29 cellular contexts compared by ENCODE assay signal in genomic region chr3:187629711-187630110, GRCh38. TPM values are rescaled to one million over a fixed set of nuclear protein-coding genes. Genes with fewer than 3 reads are reported as not detected.
DNase-seq lines count a peak whose midpoint lies in the region; ATAC-seq and TF ChIP-seq lines count a peak whose summit lies in the region.
"Had no signal": no experiment of that assay in that cellular context is flagged by ENCODE, and none has a peak within 500 bp of the region (broad histone marks: within the 10 kb centered on the region; RNA-seq: fewer than 3 reads in every experiment).

No MANE protein-coding gene starts in this region.

- H3K4me3 ChIP-seq in choroid plexus epithelial cell (ENCODE audit: low read depth, low read length) (no peak overlapping the region), mucosa of descending colon (no peak overlapping the region), lower lobe of right lung (no peak overlapping the region)
- H3K4me3 ChIP-seq: adrenal gland, heart right ventricle, Peyer's patch, SJSA1, thyroid gland had no signal

- no peaks in the 10 kb centered on the region for H3K4me1 Mint-ChIP-seq in activated CD4-positive, alpha-beta T cell treated with anti-CD3 and anti-CD28 coated beads, Interleukin-2, amount 10 ng/mL, durations not matched to agents 7 days and 5 days
- H3K4me1 Mint-ChIP-seq: CD8-positive, alpha-beta memory T cell; naive B cell; stimulated activated naive CD8-positive, alpha-beta T cell treated with anti-CD3 and anti-CD28 coated beads, Interleukin-15, amount 100 ng/mL, for 72 hours had no signal

- no peaks in the 10 kb centered on the region for H3K9me3 Mint-ChIP-seq in activated CD4-positive, alpha-beta T cell treated with anti-CD3 and anti-CD28 coated beads, Interleukin-2, amount 10 ng/mL, durations not matched to agents 7 days and 5 days

- no peaks in the 10 kb centered on the region for H3K36me3 Mint-ChIP-seq in activated CD4-positive, alpha-beta T cell treated with anti-CD3 and anti-CD28 coated beads, Interleukin-2, amount 10 ng/mL, durations not matched to agents 7 days and 5 days (ENCODE audit: low read depth)
- H3K36me3 Mint-ChIP-seq: CD8-positive, alpha-beta memory T cell had no signal

- ATAC-seq in mucosa of descending colon (peak; percentile 16), lower lobe of right lung (no peak)
- ATAC-seq: heart right ventricle; left cardiac atrium; stimulated activated naive CD8-positive, alpha-beta T cell treated with anti-CD3 and anti-CD28 coated beads, Interleukin-15, amount 100 ng/mL, for 72 hours had no signal

- CTCF ChIA-PET in activated CD4-positive, alpha-beta T cell treated with anti-CD3 and anti-CD28 coated beads, Interleukin-2, amount 10 ng/mL, durations not matched to agents 7 days and 5 days (lab: Charles Lee) = no interaction called here

- H3K27ac Mint-ChIP-seq in activated CD4-positive, alpha-beta T cell treated with anti-CD3 and anti-CD28 coated beads, Interleukin-2, amount 10 ng/mL, durations not matched to agents 7 days and 5 days = no peak overlapping the region
- H3K27ac Mint-ChIP-seq: CD8-positive, alpha-beta memory T cell; endodermal cell; naive B cell; stimulated activated naive CD8-positive, alpha-beta T cell treated with anti-CD3 and anti-CD28 coated beads, Interleukin-15, amount 100 ng/mL, for 72 hours had no signal

- peaks cover 4% of the 10 kb centered on the region for H3K9me3 ChIP-seq in mucosa of descending colon
- peaks cover 3% of the 10 kb centered on the region for H3K9me3 ChIP-seq in lower lobe of right lung
- H3K9me3 ChIP-seq: adrenal gland, SJSA1, thyroid gland had no signal

- intact Hi-C loops in mucosa of descending colon (cut with DNase I, micrococcal nuclease) = no loop called here
- intact Hi-C loops in lower lobe of right lung (cut with DNase I) = no loop called here

- POLR2A ChIA-PET in activated CD4-positive, alpha-beta T cell treated with anti-CD3 and anti-CD28 coated beads, Interleukin-2, amount 10 ng/mL, durations not matched to agents 7 days and 5 days (lab: Charles Lee) = no interaction called here

- no peaks in the 10 kb centered on the region for H3K36me3 ChIP-seq in mucosa of descending colon (ENCODE audit: low read depth)
- H3K36me3 ChIP-seq in lower lobe of right lung = no peaks in the 10 kb centered on the region
- H3K36me3 ChIP-seq: adrenal gland, heart right ventricle, Peyer's patch, SJSA1, thyroid gland had no signal

- H3K4me1 ChIP-seq in mucosa of descending colon (ENCODE audit: low read depth) (no peaks in the 10 kb centered on the region), lower lobe of right lung (no peaks in the 10 kb centered on the region)
- H3K4me1 ChIP-seq: adrenal gland, heart right ventricle, Peyer's patch, SJSA1, thyroid gland had no signal

- TF ChIP-seq CTCF in choroid plexus epithelial cell (conservative IDR thresholded peaks at IDR 0.05; ENCODE audit: low read depth, low read length) = no peak
- TF ChIP-seq CTCF in mucosa of descending colon (IDR thresholded peaks at IDR 0.05) = no peak
- TF ChIP-seq CTCF in lower lobe of right lung (IDR thresholded peaks at IDR 0.05) = no peak

- no peak overlapping the region for H3K27ac ChIP-seq in lower lobe of right lung
- H3K27ac ChIP-seq: adrenal gland, heart right ventricle, HL-60, Peyer's patch, SJSA1, thyroid gland had no signal

- H3K4me3 Mint-ChIP-seq in activated CD4-positive, alpha-beta T cell treated with anti-CD3 and anti-CD28 coated beads, Interleukin-2, amount 10 ng/mL, durations not matched to agents 7 days and 5 days = no peak overlapping the region
- H3K4me3 Mint-ChIP-seq: CD8-positive, alpha-beta memory T cell; endodermal cell; naive B cell; stimulated activated naive CD8-positive, alpha-beta T cell treated with anti-CD3 and anti-CD28 coated beads, Interleukin-15, amount 100 ng/mL, for 72 hours had no signal

- DNase-seq in EH (ENCODE audit: low read depth) (peak; percentile 69), M059J (ENCODE audit: low read depth) (peak; percentile 84), choroid plexus epithelial cell (ENCODE audit: low read depth) (peak; percentile 6), mucosa of descending colon (no peak), NCI-H1105 treated with DMSO at 0.1 percent for 48 hours (lab: John Stamatoyannopoulos, UW) (no peak), lower lobe of right lung (no peak), occipital lobe (lab: John Stamatoyannopoulos, UW) (no peak)
- no peak for DNase-seq in activated CD4-positive, alpha-beta T cell treated with anti-CD3 and anti-CD28 coated beads, Interleukin-2, amount 10 ng/mL, durations not matched to agents 7 days and 5 days
- DNase-seq: activated gamma-delta T cell; activated T-cell treated with anti-CD3 and anti-CD28 coated beads, Interleukin-2, amount 50 U/mL, for 1 hour; adrenal gland; CD8-positive, alpha-beta memory T cell; endodermal cell; heart right ventricle; left cardiac atrium; naive B cell; NCI-H1092; NCI-H1930; NCI-H526 treated with DMSO at 0.1 percent for 48 hours; Peyer's patch; retina; stimulated activated naive CD8-positive, alpha-beta T cell treated with anti-CD3 and anti-CD28 coated beads, Interleukin-15, amount 100 ng/mL, for 72 hours; thyroid gland had no signal

- no peaks in the 10 kb centered on the region for H3K27me3 ChIP-seq in lower lobe of right lung (ENCODE audit: low read depth)
- H3K27me3 ChIP-seq: adrenal gland, Peyer's patch, SJSA1, thyroid gland had no signal

- peaks cover 20% of the 10 kb centered on the region for H3K27me3 Mint-ChIP-seq in activated CD4-positive, alpha-beta T cell treated with anti-CD3 and anti-CD28 coated beads, Interleukin-2, amount 10 ng/mL, durations not matched to agents 7 days and 5 days

RNA-seq across cellular contexts. Expression of gene SST, which starts 40.5 kb away (rescaled TPM):
- total RNA-seq in M059J (2014; rRNA removed; shearing (Covaris generic)) = 0.62 and 0.94 TPM in 2 replicates
- 10 to 100 TPM in 2 of 3 donors, 1 to 10 TPM in 1; 7.2 to 29.5 (median 23.8) TPM for total RNA-seq in mucosa of descending colon
- total RNA-seq in lower lobe of right lung = not detected
- total RNA-seq in occipital lobe = 5.6 TPM
- total RNA-seq in activated CD4-positive, alpha-beta T cell treated with anti-CD3 and anti-CD28 coated beads, Interleukin-2, amount 10 ng/mL, durations not matched to agents 7 days and 5 days = not detected
- total RNA-seq: CD8-positive, alpha-beta memory T cell; endodermal cell; heart right ventricle; left cardiac atrium; LHCN-M2; mesenteric fat pad; osteoblast; SJSA1; T-helper 1 cell treated with Interleukin-12 subunit alpha and Interleukin-12 subunit beta and Interleukin-4 antibody, amounts not matched to agents 30 ng/mL and 1 ng/mL, for 36 hours had no signal

Comparison
In these comparisons a context has a peak if more than half of its experiments do, and no peak if none do; other contexts are left out.
1. DNase-seq: peak in EH (single experiment), M059J (single experiment) and choroid plexus epithelial cell (single experiment); none in mucosa of descending colon (0 of 3), NCI-H1105 treated with DMSO at 0.1 percent for 48 hours (single experiment), lower lobe of right lung (single experiment), occipital lobe (single experiment) and activated CD4-positive, alpha-beta T cell treated with anti-CD3 and anti-CD28 coated beads, Interleukin-2, amount 10 ng/mL, durations not matched to agents 7 days and 5 days (single experiment).